ENCODE assay signal across 26 cellular contexts in genomic region chr22:36171941-36172340, GRCh38. TPM values are rescaled to one million over a fixed set of nuclear protein-coding genes. Genes with fewer than 3 reads are reported as not detected.
"Had no signal": no experiment of that assay in that cellular context is flagged by ENCODE, and none has a peak within 500 bp of the region (broad histone marks: within the 10 kb centered on the region; RNA-seq: fewer than 3 reads in every experiment).

No MANE protein-coding gene starts in this region.

- H3K79me2 ChIP-seq: parathyroid adenoma had no signal

- H2AFZ ChIP-seq: parathyroid adenoma had no signal

- H3K4me3 ChIP-seq: esophagus squamous epithelium, gastroesophageal sphincter, lung, prostate gland, spleen, testis, tibial nerve, upper lobe of right lung, vagina had no signal

- H3K36me3 ChIP-seq: esophagus squamous epithelium, gastroesophageal sphincter, prostate gland, spleen, tibial nerve, upper lobe of right lung, vagina had no signal

- FAIRE-seq: kidney had no signal

- H3K9me3 ChIP-seq: esophagus squamous epithelium, gastroesophageal sphincter, prostate gland, testis, tibial nerve, upper lobe of right lung, vagina had no signal

- H3K27me3 Mint-ChIP-seq: effector memory CD8-positive, alpha-beta T cell; stimulated activated naive B cell treated with anti-CD40 and anti-IgM and Interleukin-4, amounts not matched to agents 10 μg/mL and 1 μg/mL and 100 μg/mL, for 72 hours; stimulated activated naive CD8-positive, alpha-beta T cell treated with anti-CD3 and anti-CD28 coated beads, Interleukin-15, amount 100 ng/mL, for 72 hours had no signal

- H3K27ac Mint-ChIP-seq: effector memory CD8-positive, alpha-beta T cell; naive thymus-derived CD4-positive, alpha-beta T cell; nephron progenitor cell; stimulated activated naive B cell treated with anti-CD40 and anti-IgM and Interleukin-4, amounts not matched to agents 10 μg/mL and 1 μg/mL and 100 μg/mL, for 72 hours; stimulated activated naive CD8-positive, alpha-beta T cell treated with anti-CD3 and anti-CD28 coated beads, Interleukin-15, amount 100 ng/mL, for 72 hours had no signal

- DNase-seq: effector memory CD8-positive, alpha-beta T cell; esophagus squamous epithelium; foreskin fibroblast; glutamatergic neuron; kidney; left cardiac atrium; left ventricle myocardium superior; naive thymus-derived CD4-positive, alpha-beta T cell; nephron progenitor cell; spleen; stimulated activated CD4-positive, alpha-beta T cell treated with anti-CD3 and anti-CD28 coated beads, Interleukin-2, amount 100 ng/mL, for 24 hours; stimulated activated CD4-positive, alpha-beta T cell treated with anti-CD3 and anti-CD28 coated beads, Interleukin-4, amount 100 ng/mL, for 4 hours; stimulated activated naive B cell treated with anti-CD40 and anti-IgM and Interleukin-4, amounts not matched to agents 10 μg/mL and 1 μg/mL and 100 μg/mL, for 72 hours; stimulated activated naive CD8-positive, alpha-beta T cell treated with anti-CD3 and anti-CD28 coated beads, Interleukin-15, amount 100 ng/mL, for 72 hours; testis; upper lobe of right lung had no signal

- H3K9ac ChIP-seq: parathyroid adenoma had no signal

- ATAC-seq: effector memory CD8-positive, alpha-beta T cell; gastroesophageal sphincter; left cardiac atrium; left ventricle myocardium superior; naive thymus-derived CD4-positive, alpha-beta T cell; sciatic nerve; stimulated activated naive B cell treated with anti-CD40 and anti-IgM and Interleukin-4, amounts not matched to agents 10 μg/mL and 1 μg/mL and 100 μg/mL, for 72 hours; stimulated activated naive CD8-positive, alpha-beta T cell treated with anti-CD3 and anti-CD28 coated beads, Interleukin-15, amount 100 ng/mL, for 72 hours; upper lobe of right lung had no signal

- H3K9me3 Mint-ChIP-seq: effector memory CD8-positive, alpha-beta T cell had no signal

- H3K4me1 Mint-ChIP-seq: nephron progenitor cell; stimulated activated naive B cell treated with anti-CD40 and anti-IgM and Interleukin-4, amounts not matched to agents 10 μg/mL and 1 μg/mL and 100 μg/mL, for 72 hours had no signal

- H3K4me3 Mint-ChIP-seq: effector memory CD8-positive, alpha-beta T cell; naive thymus-derived CD4-positive, alpha-beta T cell; nephron progenitor cell; stimulated activated naive B cell treated with anti-CD40 and anti-IgM and Interleukin-4, amounts not matched to agents 10 μg/mL and 1 μg/mL and 100 μg/mL, for 72 hours; stimulated activated naive CD8-positive, alpha-beta T cell treated with anti-CD3 and anti-CD28 coated beads, Interleukin-15, amount 100 ng/mL, for 72 hours had no signal

- H3K4me1 ChIP-seq: esophagus squamous epithelium, gastroesophageal sphincter, parathyroid adenoma, prostate gland, testis, tibial nerve, upper lobe of right lung, vagina had no signal

- H3K27ac ChIP-seq: esophagus squamous epithelium, gastroesophageal sphincter, parathyroid adenoma, prostate gland, spleen, testis, tibial nerve, upper lobe of right lung, vagina had no signal

- H3K27me3 ChIP-seq: esophagus squamous epithelium, gastroesophageal sphincter, spleen, testis, tibial nerve, upper lobe of right lung, vagina had no signal

RNA-seq across cellular contexts. Expression of gene APOL4, which starts 29.7 kb away (rescaled TPM):
- total RNA-seq: epithelial cell of proximal tubule, mononuclear cell, renal cortical epithelial cell had no signal
- polyA plus RNA-seq: naive thymus-derived CD4-positive, alpha-beta T cell had no signal
